Comparison of ENCODE assay signal across 8 cellular contexts in genomic region chr14:21300892-21301291, GRCh38. TPM values are rescaled to one million over a fixed set of nuclear protein-coding genes. Genes with fewer than 3 reads are reported as not detected.
DNase-seq lines count a peak whose midpoint lies in the region; ATAC-seq and TF ChIP-seq lines count a peak whose summit lies in the region.

No MANE protein-coding gene starts in this region.

- H3K27ac ChIP-seq in CD4-positive, alpha-beta memory T cell (ENCODE audit: low read depth, low read length): no peak overlapping the region
- no peak overlapping the region for H3K27ac ChIP-seq in left ventricle myocardium inferior (replicated peaks)

- no peaks in the 10 kb centered on the region for H3K36me3 Mint-ChIP-seq in CD4-positive, alpha-beta memory T cell

- ATAC-seq in HG02840 (IDR thresholded peaks at IDR 0.05; ENCODE audit: low FRiP score, unreplicated experiment) (no peak), GM18511 (IDR thresholded peaks at IDR 0.05; ENCODE audit: unreplicated experiment) (no peak)

- H3K27me3 ChIP-seq in CD4-positive, alpha-beta memory T cell (ENCODE audit: insufficient read depth, low read length): peaks cover 4% of the 10 kb centered on the region
- peaks cover 40% of the 10 kb centered on the region for H3K27me3 ChIP-seq in left ventricle myocardium inferior (ENCODE audit: low read depth)
- H3K27me3 ChIP-seq in skeletal muscle satellite cell (ENCODE audit: control insufficient read depth, insufficient read depth, low read length): peaks cover 33% of the 10 kb centered on the region

- no peak for TF ChIP-seq POLR2A in NB4 (IDR thresholded peaks at IDR 0.05; ENCODE audit: extremely low read depth, insufficient read length)

- peaks cover 0 to 6% (median 2%) of the 10 kb centered on the region in 4 donors for H3K4me1 Mint-ChIP-seq in CD4-positive, alpha-beta memory T cell

- DNase-seq in CD4-positive, alpha-beta memory T cell: peak in 2 of 5 donors; percentile 4 to 12
- peak; percentile 69 for DNase-seq in NB4 (ENCODE audit: low read depth)
- peak; percentile 32 to 53 for DNase-seq in activated T-cell treated with anti-CD3 and anti-CD28 coated beads, Interleukin-2, amount 50 U/mL, for 48 hours
- DNase-seq in left ventricle myocardium inferior: peak; percentile 24
- no peak for DNase-seq in mesenteric fat pad (ENCODE audit: low spot score)

- H3K4me1 ChIP-seq in CD4-positive, alpha-beta memory T cell (ENCODE audit: insufficient read depth, low read length): peaks cover 4% of the 10 kb centered on the region
- H3K4me1 ChIP-seq in left ventricle myocardium inferior (peaks cover 6% of the 10 kb centered on the region), skeletal muscle satellite cell (ENCODE audit: control insufficient read depth, insufficient read depth, low read length) (no peaks in the 10 kb centered on the region)

- no peaks in the 10 kb centered on the region for H3K36me3 ChIP-seq in CD4-positive, alpha-beta memory T cell (ENCODE audit: insufficient read depth, low read length)
- H3K36me3 ChIP-seq in left ventricle myocardium inferior (no peaks in the 10 kb centered on the region), skeletal muscle satellite cell (ENCODE audit: insufficient read depth, low read length) (no peaks in the 10 kb centered on the region)

- peaks cover 11 to 12% of the 10 kb centered on the region in 2 donors for H3K27me3 Mint-ChIP-seq in CD4-positive, alpha-beta memory T cell

- no peak overlapping the region for H3K27ac Mint-ChIP-seq in CD4-positive, alpha-beta memory T cell

- peaks cover 0 to 2% (median 0%) of the 10 kb centered on the region in 8 donors for H3K9me3 Mint-ChIP-seq in CD4-positive, alpha-beta memory T cell

- H3K4me3 ChIP-seq in CD4-positive, alpha-beta memory T cell (ENCODE audit: low read length in 2 of 2): no peak overlapping the region
- H3K4me3 ChIP-seq in NB4 (ENCODE audit: low read depth, low read length) (peak overlapping the region; percentile 8), left ventricle myocardium inferior (peak overlapping the region; percentile 57), skeletal muscle satellite cell (ENCODE audit: low read length) (peak overlapping the region; percentile 41)

- H3K9ac ChIP-seq in skeletal muscle satellite cell (ENCODE audit: low read depth, low read length): no peak overlapping the region

- CTCF ChIA-PET in CD4-positive, alpha-beta memory T cell (lab: Charles Lee; ENCODE audit: partially characterized antibody): no interaction called here

- H3K4me2 ChIP-seq in skeletal muscle satellite cell (ENCODE audit: low read length): peak overlapping the region; percentile 64

- intact Hi-C loops in CD4-positive, alpha-beta memory T cell (cut with micrococcal nuclease): no loop called here
- intact Hi-C loops in left ventricle myocardium inferior (cut with micrococcal nuclease): no loop called here

- POLR2A ChIA-PET in CD4-positive, alpha-beta memory T cell (lab: Charles Lee; ENCODE audit: partially characterized antibody): no interaction called here

- H3K4me3 Mint-ChIP-seq in CD4-positive, alpha-beta memory T cell: peak overlapping the region in 6 of 8 donors; percentile 21 to 76 (median 52)

- TF ChIP-seq CTCF in NB4 (IDR thresholded peaks at IDR 0.05; ENCODE audit: low read depth, low read length) (no peak), left ventricle myocardium inferior (IDR thresholded peaks at IDR 0.05; ENCODE audit: borderline replicate concordance) (peak; percentile 22)

- H3K9me3 ChIP-seq in CD4-positive, alpha-beta memory T cell (ENCODE audit: control insufficient read depth in 1 of 2, low read length in 2 of 2): no peaks in the 10 kb centered on the region
- H3K9me3 ChIP-seq in left ventricle myocardium inferior (replicated peaks): no peaks in the 10 kb centered on the region
- H3K9me3 ChIP-seq in skeletal muscle satellite cell (replicated peaks; ENCODE audit: low read length): no peaks in the 10 kb centered on the region

RNA-seq across cellular contexts. Expression of gene RPGRIP1, which starts 21.0 kb away (rescaled TPM):
- under 1 TPM in 1 of 2 experiments, not detected in 1; 0.47 TPM for total RNA-seq in CD4-positive, alpha-beta memory T cell
- not detected for polyA plus RNA-seq in CD4-positive, alpha-beta memory T cell
- 0.30 TPM for total RNA-seq in left ventricle myocardium inferior
- total RNA-seq in skeletal muscle satellite cell (2012; rRNA removed): not detected in 2 replicates
- total RNA-seq in mesenteric fat pad: 0.80 TPM

RNA-seq across cellular contexts. Expression of gene HNRNPC, which starts 31.6 kb away (rescaled TPM):
- total RNA-seq in CD4-positive, alpha-beta memory T cell: 100 to 1,000 TPM; 538 to 539 TPM
- 1,000 to 10,000 TPM in 1 of 2 donors, 100 to 1,000 TPM in 1; 705 to 1,178 TPM for polyA plus RNA-seq in CD4-positive, alpha-beta memory T cell
- total RNA-seq in left ventricle myocardium inferior (273 TPM), mesenteric fat pad (330 TPM)
- total RNA-seq in skeletal muscle satellite cell (2012; rRNA removed): 634 and 718 TPM in 2 replicates

Comparison
In these comparisons a context has a peak if more than half of its experiments do, and no peak if none do; other contexts are left out.
1. H3K4me3 ChIP-seq: peak in NB4 (single experiment), left ventricle myocardium inferior (single experiment) and skeletal muscle satellite cell (single experiment); none in CD4-positive, alpha-beta memory T cell (0 of 2).